ENCODE assay signal across 11 cellular contexts in genomic region chr12:6945613-6946012, GRCh38. TPM values are rescaled to one million over a fixed set of nuclear protein-coding genes. Genes with fewer than 3 reads are reported as not detected.
DNase-seq lines count a peak whose midpoint lies in the region; ATAC-seq, FAIRE-seq and TF ChIP-seq lines count a peak whose summit lies in the region.
"Had no signal": no experiment of that assay in that cellular context is flagged by ENCODE, and none has a peak within 500 bp of the region (broad histone marks: within the 10 kb centered on the region; RNA-seq: fewer than 3 reads in every experiment).

No MANE protein-coding gene starts in this region.

- H3K9me3 Mint-ChIP-seq in activated T-helper 2 cell treated with anti-CD3 and anti-CD28 coated beads, Interferon-gamma antibody, Interleukin-2, Interleukin-4, amounts not matched to agents 10 μg/mL and 5 μg/mL and 100 μg/mL, durations not matched to agents 14 hours and 24 hours and 36 hours: no peaks in the 10 kb centered on the region

- no peak overlapping the region for H2AFZ ChIP-seq in HepG2 (ENCODE audit: low read length)

- H3K27me3 Mint-ChIP-seq in activated T-helper 2 cell treated with anti-CD3 and anti-CD28 coated beads, Interferon-gamma antibody, Interleukin-2, Interleukin-4, amounts not matched to agents 10 μg/mL and 5 μg/mL and 100 μg/mL, durations not matched to agents 14 hours and 24 hours and 36 hours (ENCODE audit: low read depth): no peaks in the 10 kb centered on the region

- H3K36me3 ChIP-seq in right atrium auricular region (peaks cover 11% of the 10 kb centered on the region), HepG2 (replicated peaks in 1 of 2; ENCODE audit: control insufficient read depth in 1 of 2, insufficient read depth in 2 of 2, low read length in 2 of 2) (peaks cover 0 to 2% of the 10 kb centered on the region in 2 experiments; a peak in 1 of 5 replicates), upper lobe of right lung (peaks cover 13% of the 10 kb centered on the region)

- H3K27ac Mint-ChIP-seq in activated T-helper 2 cell treated with anti-CD3 and anti-CD28 coated beads, Interferon-gamma antibody, Interleukin-2, Interleukin-4, amounts not matched to agents 10 μg/mL and 5 μg/mL and 100 μg/mL, durations not matched to agents 14 hours and 24 hours and 36 hours: peak overlapping the region; percentile 99

- H3K79me2 ChIP-seq in HepG2 (ENCODE audit: insufficient read depth, low read length): no peaks in the 10 kb centered on the region

- no TSS peak for BruUV-seq in HepG2 (replicated peaks; lab: Mats Ljungman, UMichigan)

- POLR2A ChIA-PET in HepG2 (lab: Yijun Ruan, JAX): interaction anchor here (0.7 to 5.2 kb wide), 32 partner anchors 8 to 562 kb away, joined by 3 to 180 read pairs (median 8); partner anchors contain the start of genes C1R, C1RL, C1S and CDCA3

- TF ChIP-seq CTCF in right atrium auricular region (IDR thresholded peaks at IDR 0.05) (no peak), HepG2 (CRISPR knock-in tag; IDR thresholded peaks at IDR 0.05) (no peak), upper lobe of right lung (IDR thresholded peaks at IDR 0.05) (no peak)

- H3K27me3 ChIP-seq in right atrium auricular region (no peaks in the 10 kb centered on the region), HepG2 (ENCODE audit: control insufficient read depth in 1 of 2, insufficient read depth in 2 of 2, low read length in 2 of 2) (no peaks in the 10 kb centered on the region), upper lobe of right lung (no peaks in the 10 kb centered on the region)

- H3K4me3 ChIP-seq in right atrium auricular region (no peak overlapping the region), HepG2 (replicated peaks in 1 of 3; ENCODE audit: insufficient read depth in 1 of 3, low read depth in 2 of 3, low read length in 3 of 3) (peak overlapping the region; percentile 52 to 89 (median 61)), upper lobe of right lung (peak overlapping the region; percentile 39)

- no peak for ATAC-seq in Right ventricle myocardium inferior
- no peak for ATAC-seq in HepG2
- no peak for ATAC-seq in upper lobe of right lung
- ATAC-seq in HG02973 (IDR thresholded peaks at IDR 0.05; ENCODE audit: unreplicated experiment): no peak
- ATAC-seq in GM21723 (IDR thresholded peaks at IDR 0.05; ENCODE audit: unreplicated experiment): no peak

- CTCF ChIA-PET in HepG2 (lab: Yijun Ruan, JAX; ENCODE audit: low intra/inter-chr PET ratio, low total read pairs): interaction anchor here (1.1 to 2.1 kb wide), 3 partner anchors 16 to 97 kb away, joined by 5 to 6 read pairs (median 5); no protein-coding TSS in a partner anchor

- H3K9me3 ChIP-seq in right atrium auricular region (no peaks in the 10 kb centered on the region), HepG2 (ENCODE audit: low read length) (no peaks in the 10 kb centered on the region), upper lobe of right lung (no peaks in the 10 kb centered on the region)

- no peak for FAIRE-seq in HepG2 (lab: Jason Lieb, UNC)
- FAIRE-seq: TTC549 had no signal

- DNase-seq in Right ventricle myocardium inferior (ENCODE audit: missing footprints): peak; percentile 55
- DNase-seq in right atrium auricular region (ENCODE audit: low spot score): no peak
- no peak for DNase-seq in activated T-helper 2 cell treated with anti-CD3 and anti-CD28 coated beads, Interferon-gamma antibody, Interleukin-2, Interleukin-4, amounts not matched to agents 10 μg/mL and 5 μg/mL and 100 μg/mL, durations not matched to agents 14 hours and 24 hours and 36 hours (ENCODE audit: low spot score)
- no peak for DNase-seq in HepG2 (ENCODE audit: low spot score)
- DNase-seq in upper lobe of right lung: no peak
- DNase-seq in cortex of kidney (lab: John Stamatoyannopoulos, UW): no peak
- DNase-seq: Kasumi-1 had no signal

- no peak for TF ChIP-seq POLR2A in HepG2 (IDR thresholded peaks at IDR 0.05; ENCODE audit: insufficient read depth in 1 of 2, low read depth in 2 of 2, low read length in 2 of 2)

- intact Hi-C loops in Right ventricle myocardium inferior (cut with DNase I): loop anchor here (2.0 to 5.0 kb wide), 3 partner anchors 97 to 163 kb away; partner anchors contain the start of genes C1R and C1RL
- intact Hi-C loops in activated T-helper 2 cell treated with anti-CD3 and anti-CD28 coated beads, Interferon-gamma antibody, Interleukin-2, Interleukin-4, amounts not matched to agents 10 μg/mL and 5 μg/mL and 100 μg/mL, durations not matched to agents 14 hours and 24 hours and 36 hours (cut with micrococcal nuclease): loop anchor here (10.0 kb wide), 1 partner anchor 1049 kb away; no protein-coding TSS in a partner anchor
- intact Hi-C loops in HepG2 (cut with micrococcal nuclease; ENCODE audit: unreplicated experiment): loop anchor here (1.0 kb wide), 1 partner anchor 17 kb away; no protein-coding TSS in a partner anchor
- intact Hi-C loops in upper lobe of right lung (cut with DNase I): loop anchor here (10.0 kb wide), 1 partner anchor 159 kb away; the partner anchor contains the start of gene C1RL

- peak overlapping the region; percentile 92 for H3K4me2 ChIP-seq in HepG2 (ENCODE audit: low read depth, low read length)

- H3K27ac ChIP-seq in right atrium auricular region (no peak overlapping the region), HepG2 (ENCODE audit: extremely low read length, insufficient read depth, low read length) (peak overlapping the region; percentile 73), upper lobe of right lung (peak overlapping the region; percentile 60)

- in situ Hi-C loops in HepG2 (cut with HindIII; ENCODE audit: extremely low pct_ligation_motif_present, low pct_unique_long_range_greater_than_20kb): loop anchor here (10.0 kb wide), 1 partner anchor 169 kb away; no protein-coding TSS in a partner anchor

- peak overlapping the region; percentile 84 for H3K4me3 Mint-ChIP-seq in activated T-helper 2 cell treated with anti-CD3 and anti-CD28 coated beads, Interferon-gamma antibody, Interleukin-2, Interleukin-4, amounts not matched to agents 10 μg/mL and 5 μg/mL and 100 μg/mL, durations not matched to agents 14 hours and 24 hours and 36 hours (ENCODE audit: low read depth)

- H3K4me1 ChIP-seq in right atrium auricular region (peaks cover 0 to 37% of the 10 kb centered on the region in 2 donors), HepG2 (ENCODE audit: insufficient read depth, low read length) (peaks cover 38% of the 10 kb centered on the region), upper lobe of right lung (peaks cover 50% of the 10 kb centered on the region)

- TF ChIP-seq EP300 in HepG2 (IDR thresholded peaks at IDR 0.05; ENCODE audit: low read depth in 2 of 2, low read length in 2 of 2) (no peak), HepG2 (CRISPR knock-in tag; IDR thresholded peaks at IDR 0.05; ENCODE audit: borderline replicate concordance) (no peak)

- 82% methylated on average over 6 of the region's 11 CpGs for WGBS in HepG2 (ENCODE audit: low lambda C conversion rate)

- H3K9ac ChIP-seq in HepG2 (ENCODE audit: insufficient read depth, low read depth, low read length): peak overlapping the region; percentile 69

- no peaks in the 10 kb centered on the region for H4K20me1 ChIP-seq in HepG2 (ENCODE audit: insufficient read depth, low read length)

- peaks cover 33% of the 10 kb centered on the region for H3K36me3 Mint-ChIP-seq in activated T-helper 2 cell treated with anti-CD3 and anti-CD28 coated beads, Interferon-gamma antibody, Interleukin-2, Interleukin-4, amounts not matched to agents 10 μg/mL and 5 μg/mL and 100 μg/mL, durations not matched to agents 14 hours and 24 hours and 36 hours (ENCODE audit: low read depth)

- TF ChIP-seq RAD21 in HepG2 (CRISPR knock-in tag; IDR thresholded peaks at IDR 0.05): no peak

- H3K4me1 Mint-ChIP-seq in activated T-helper 2 cell treated with anti-CD3 and anti-CD28 coated beads, Interferon-gamma antibody, Interleukin-2, Interleukin-4, amounts not matched to agents 10 μg/mL and 5 μg/mL and 100 μg/mL, durations not matched to agents 14 hours and 24 hours and 36 hours (ENCODE audit: low read depth): peaks cover 60% of the 10 kb centered on the region

RNA-seq across cellular contexts. Expression of gene C12orf57, which starts 1.8 kb away (rescaled TPM):
- total RNA-seq in Right ventricle myocardium inferior: 250 TPM
- 100 to 1,000 TPM; 398 to 533 TPM for total RNA-seq in right atrium auricular region
- total RNA-seq in activated T-helper 2 cell treated with anti-CD3 and anti-CD28 coated beads, Interferon-gamma antibody, Interleukin-2, Interleukin-4, amounts not matched to agents 10 μg/mL and 5 μg/mL and 100 μg/mL, durations not matched to agents 14 hours and 24 hours and 36 hours: 158 and 173 TPM in 2 replicates
- 84.0 and 89.7 TPM in 2 replicates for total RNA-seq in HepG2 (2016; rRNA removed; fragmentation: Illumina TruSeq; extraction: Trizol)
- total RNA-seq in HepG2 (2016; cell fraction: cytosol; rRNA removed; fragmentation: Illumina TruSeq; extraction: Trizol; ENCODE audit: low read depth): 98.3 and 102 TPM in 2 replicates
- 84.2 and 105 TPM in 2 replicates for total RNA-seq in HepG2 (2016; cell fraction: insoluble cytoplasmic fraction; rRNA removed; fragmentation: Illumina TruSeq; extraction: Trizol)
- 106 and 113 TPM in 2 replicates for total RNA-seq in HepG2 (2016; cell fraction: membrane; rRNA removed; fragmentation: Illumina TruSeq; extraction: Trizol)
- total RNA-seq in HepG2 (2016; cell fraction: nucleus; rRNA removed; fragmentation: Illumina TruSeq; extraction: Trizol): 42.1 and 43.4 TPM in 2 replicates
- polyA plus RNA-seq in HepG2 (2011; rRNA removed): 287 and 302 TPM in 2 replicates
- polyA plus RNA-seq in HepG2 (2011; cell fraction: cytosol; rRNA removed): 405 and 458 TPM in 2 replicates
- polyA plus RNA-seq in HepG2 (2011; cell fraction: nucleus; rRNA removed): 151 and 164 TPM in 2 replicates
- polyA plus RNA-seq in HepG2 (2012): 75.2 and 129 TPM in 2 replicates
- polyA plus RNA-seq in HepG2 (2016; cell fraction: cytosol; fragmentation: Illumina TruSeq; extraction: Trizol; ENCODE audit: low read depth): 86.1 and 87.7 TPM in 2 replicates
- polyA plus RNA-seq in HepG2 (2016; cell fraction: insoluble cytoplasmic fraction; fragmentation: Illumina TruSeq; extraction: Trizol; ENCODE audit: low read depth): 98.5 and 104 TPM in 2 replicates
- 96.1 and 98.2 TPM in 2 replicates for polyA plus RNA-seq in HepG2 (2016; cell fraction: membrane; fragmentation: Illumina TruSeq; extraction: Trizol; ENCODE audit: low read depth)
- 57.2 and 57.4 TPM in 2 replicates for polyA plus RNA-seq in HepG2 (2016; cell fraction: nucleus; fragmentation: Illumina TruSeq; extraction: Trizol; ENCODE audit: insufficient read depth, low read depth)
- polyA minus RNA-seq in HepG2 (2011; rRNA and poly(A)+ RNA removed; ENCODE audit: low replicate concordance): 93.0 and 145 TPM in 2 replicates
- polyA minus RNA-seq in HepG2 (2011; cell fraction: cytosol; rRNA and poly(A)+ RNA removed): 36.8 and 41.7 TPM in 2 replicates
- 37.5 and 38.8 TPM in 2 replicates for polyA minus RNA-seq in HepG2 (2011; cell fraction: nucleus; rRNA and poly(A)+ RNA removed)
- 197 TPM for total RNA-seq in upper lobe of right lung

RNA-seq across cellular contexts. Expression of gene RNU7-1, which starts 2.0 kb away (rescaled TPM):
- not detected for total RNA-seq in Right ventricle myocardium inferior
- not detected for total RNA-seq in right atrium auricular region
- not detected in 2 replicates for total RNA-seq in activated T-helper 2 cell treated with anti-CD3 and anti-CD28 coated beads, Interferon-gamma antibody, Interleukin-2, Interleukin-4, amounts not matched to agents 10 μg/mL and 5 μg/mL and 100 μg/mL, durations not matched to agents 14 hours and 24 hours and 36 hours
- total RNA-seq in HepG2 (2016; rRNA removed; fragmentation: Illumina TruSeq; extraction: Trizol): not detected in 2 replicates
- total RNA-seq in HepG2 (2016; cell fraction: cytosol; rRNA removed; fragmentation: Illumina TruSeq; extraction: Trizol; ENCODE audit: low read depth): not detected in 2 replicates
- total RNA-seq in HepG2 (2016; cell fraction: insoluble cytoplasmic fraction; rRNA removed; fragmentation: Illumina TruSeq; extraction: Trizol): not detected in 2 replicates
- not detected in 2 replicates for total RNA-seq in HepG2 (2016; cell fraction: membrane; rRNA removed; fragmentation: Illumina TruSeq; extraction: Trizol)
- not detected in 2 replicates for total RNA-seq in HepG2 (2016; cell fraction: nucleus; rRNA removed; fragmentation: Illumina TruSeq; extraction: Trizol)
- polyA plus RNA-seq in HepG2 (2011; rRNA removed): not detected in 2 replicates
- not detected in 2 replicates for polyA plus RNA-seq in HepG2 (2011; cell fraction: cytosol; rRNA removed)
- polyA plus RNA-seq in HepG2 (2011; cell fraction: nucleus; rRNA removed): not detected in 2 replicates
- not detected in 2 replicates for polyA plus RNA-seq in HepG2 (2012)
- not detected in 2 replicates for polyA plus RNA-seq in HepG2 (2016; cell fraction: cytosol; fragmentation: Illumina TruSeq; extraction: Trizol; ENCODE audit: low read depth)
- not detected in 2 replicates for polyA plus RNA-seq in HepG2 (2016; cell fraction: insoluble cytoplasmic fraction; fragmentation: Illumina TruSeq; extraction: Trizol; ENCODE audit: low read depth)
- polyA plus RNA-seq in HepG2 (2016; cell fraction: membrane; fragmentation: Illumina TruSeq; extraction: Trizol; ENCODE audit: low read depth): not detected in 2 replicates
- not detected in 2 replicates for polyA plus RNA-seq in HepG2 (2016; cell fraction: nucleus; fragmentation: Illumina TruSeq; extraction: Trizol; ENCODE audit: insufficient read depth, low read depth)
- not detected in 2 replicates for polyA minus RNA-seq in HepG2 (2011; rRNA and poly(A)+ RNA removed; ENCODE audit: low replicate concordance)
- polyA minus RNA-seq in HepG2 (2011; cell fraction: cytosol; rRNA and poly(A)+ RNA removed): not detected in 2 replicates
- polyA minus RNA-seq in HepG2 (2011; cell fraction: nucleus; rRNA and poly(A)+ RNA removed): not detected in 2 replicates
- not detected for total RNA-seq in upper lobe of right lung
- total RNA-seq: posterior vena cava had no signal

RNA-seq across cellular contexts. Expression of gene PTPN6, which starts 5.5 kb away (rescaled TPM):
- 9.1 TPM for total RNA-seq in Right ventricle myocardium inferior
- 1 to 10 TPM; 3.7 to 7.5 TPM for total RNA-seq in right atrium auricular region
- total RNA-seq in activated T-helper 2 cell treated with anti-CD3 and anti-CD28 coated beads, Interferon-gamma antibody, Interleukin-2, Interleukin-4, amounts not matched to agents 10 μg/mL and 5 μg/mL and 100 μg/mL, durations not matched to agents 14 hours and 24 hours and 36 hours: 250 and 252 TPM in 2 replicates
- total RNA-seq in HepG2 (2016; rRNA removed; fragmentation: Illumina TruSeq; extraction: Trizol): 9.5 and 10.6 TPM in 2 replicates
- total RNA-seq in HepG2 (2016; cell fraction: cytosol; rRNA removed; fragmentation: Illumina TruSeq; extraction: Trizol; ENCODE audit: low read depth): 2.7 and 2.8 TPM in 2 replicates
- total RNA-seq in HepG2 (2016; cell fraction: insoluble cytoplasmic fraction; rRNA removed; fragmentation: Illumina TruSeq; extraction: Trizol): 9.8 and 10.6 TPM in 2 replicates
- total RNA-seq in HepG2 (2016; cell fraction: membrane; rRNA removed; fragmentation: Illumina TruSeq; extraction: Trizol): 5.0 and 5.3 TPM in 2 replicates
- 6.1 and 6.3 TPM in 2 replicates for total RNA-seq in HepG2 (2016; cell fraction: nucleus; rRNA removed; fragmentation: Illumina TruSeq; extraction: Trizol)
- polyA plus RNA-seq in HepG2 (2011; rRNA removed): 9.1 and 10.5 TPM in 2 replicates
- 8.0 and 10.7 TPM in 2 replicates for polyA plus RNA-seq in HepG2 (2011; cell fraction: cytosol; rRNA removed)
- 13.2 and 17.8 TPM in 2 replicates for polyA plus RNA-seq in HepG2 (2011; cell fraction: nucleus; rRNA removed)
- 9.0 and 12.4 TPM in 2 replicates for polyA plus RNA-seq in HepG2 (2012)
- polyA plus RNA-seq in HepG2 (2016; cell fraction: cytosol; fragmentation: Illumina TruSeq; extraction: Trizol; ENCODE audit: low read depth): 1.6 and 1.7 TPM in 2 replicates
- 8.9 and 12.5 TPM in 2 replicates for polyA plus RNA-seq in HepG2 (2016; cell fraction: insoluble cytoplasmic fraction; fragmentation: Illumina TruSeq; extraction: Trizol; ENCODE audit: low read depth)
- polyA plus RNA-seq in HepG2 (2016; cell fraction: membrane; fragmentation: Illumina TruSeq; extraction: Trizol; ENCODE audit: low read depth): 3.1 and 4.4 TPM in 2 replicates
- polyA plus RNA-seq in HepG2 (2016; cell fraction: nucleus; fragmentation: Illumina TruSeq; extraction: Trizol; ENCODE audit: insufficient read depth, low read depth): 17.8 and 18.0 TPM in 2 replicates
- 14.7 and 22.7 TPM in 2 replicates for polyA minus RNA-seq in HepG2 (2011; rRNA and poly(A)+ RNA removed; ENCODE audit: low replicate concordance)
- polyA minus RNA-seq in HepG2 (2011; cell fraction: cytosol; rRNA and poly(A)+ RNA removed): 10.0 and 10.3 TPM in 2 replicates
- polyA minus RNA-seq in HepG2 (2011; cell fraction: nucleus; rRNA and poly(A)+ RNA removed): 4.1 and 4.2 TPM in 2 replicates
- 154 TPM for total RNA-seq in upper lobe of right lung

RNA-seq across cellular contexts. Expression of gene ATN1, which starts 17.9 kb away (rescaled TPM):
- total RNA-seq in Right ventricle myocardium inferior: 78.9 TPM
- total RNA-seq in right atrium auricular region: 10 to 100 TPM; 37.1 to 68.9 TPM
- total RNA-seq in activated T-helper 2 cell treated with anti-CD3 and anti-CD28 coated beads, Interferon-gamma antibody, Interleukin-2, Interleukin-4, amounts not matched to agents 10 μg/mL and 5 μg/mL and 100 μg/mL, durations not matched to agents 14 hours and 24 hours and 36 hours: 66.8 and 70.5 TPM in 2 replicates
- 2.1 TPM in 2 replicates for total RNA-seq in HepG2 (2016; rRNA removed; fragmentation: Illumina TruSeq; extraction: Trizol)
- total RNA-seq in HepG2 (2016; cell fraction: cytosol; rRNA removed; fragmentation: Illumina TruSeq; extraction: Trizol; ENCODE audit: low read depth): 0.97 and 1.4 TPM in 2 replicates
- 1.8 and 2.3 TPM in 2 replicates for total RNA-seq in HepG2 (2016; cell fraction: insoluble cytoplasmic fraction; rRNA removed; fragmentation: Illumina TruSeq; extraction: Trizol)
- total RNA-seq in HepG2 (2016; cell fraction: membrane; rRNA removed; fragmentation: Illumina TruSeq; extraction: Trizol): 3.1 and 3.4 TPM in 2 replicates
- total RNA-seq in HepG2 (2016; cell fraction: nucleus; rRNA removed; fragmentation: Illumina TruSeq; extraction: Trizol): 3.3 and 4.6 TPM in 2 replicates
- polyA plus RNA-seq in HepG2 (2011; rRNA removed): 8.6 and 10.7 TPM in 2 replicates
- 3.5 and 4.5 TPM in 2 replicates for polyA plus RNA-seq in HepG2 (2011; cell fraction: cytosol; rRNA removed)
- 50.2 and 56.9 TPM in 2 replicates for polyA plus RNA-seq in HepG2 (2011; cell fraction: nucleus; rRNA removed)
- 20.6 and 31.4 TPM in 2 replicates for polyA plus RNA-seq in HepG2 (2012)
- polyA plus RNA-seq in HepG2 (2016; cell fraction: cytosol; fragmentation: Illumina TruSeq; extraction: Trizol; ENCODE audit: low read depth): 8.7 and 9.0 TPM in 2 replicates
- polyA plus RNA-seq in HepG2 (2016; cell fraction: insoluble cytoplasmic fraction; fragmentation: Illumina TruSeq; extraction: Trizol; ENCODE audit: low read depth): 13.6 and 21.5 TPM in 2 replicates
- 11.0 and 15.3 TPM in 2 replicates for polyA plus RNA-seq in HepG2 (2016; cell fraction: membrane; fragmentation: Illumina TruSeq; extraction: Trizol; ENCODE audit: low read depth)
- polyA plus RNA-seq in HepG2 (2016; cell fraction: nucleus; fragmentation: Illumina TruSeq; extraction: Trizol; ENCODE audit: insufficient read depth, low read depth): 41.0 and 44.9 TPM in 2 replicates
- polyA minus RNA-seq in HepG2 (2011; rRNA and poly(A)+ RNA removed; ENCODE audit: low replicate concordance): 13.5 and 19.8 TPM in 2 replicates
- 10.4 and 11.3 TPM in 2 replicates for polyA minus RNA-seq in HepG2 (2011; cell fraction: cytosol; rRNA and poly(A)+ RNA removed)
- 11.7 and 14.7 TPM in 2 replicates for polyA minus RNA-seq in HepG2 (2011; cell fraction: nucleus; rRNA and poly(A)+ RNA removed)
- 149 TPM for total RNA-seq in upper lobe of right lung

RNA-seq across cellular contexts. Expression of gene PHB2, which starts 24.9 kb away (rescaled TPM):
- 149 TPM for total RNA-seq in Right ventricle myocardium inferior
- 100 to 1,000 TPM; 160 to 183 TPM for total RNA-seq in right atrium auricular region
- total RNA-seq in activated T-helper 2 cell treated with anti-CD3 and anti-CD28 coated beads, Interferon-gamma antibody, Interleukin-2, Interleukin-4, amounts not matched to agents 10 μg/mL and 5 μg/mL and 100 μg/mL, durations not matched to agents 14 hours and 24 hours and 36 hours: 381 and 391 TPM in 2 replicates
- 291 and 394 TPM in 2 replicates for total RNA-seq in HepG2 (2016; rRNA removed; fragmentation: Illumina TruSeq; extraction: Trizol)
- total RNA-seq in HepG2 (2016; cell fraction: cytosol; rRNA removed; fragmentation: Illumina TruSeq; extraction: Trizol; ENCODE audit: low read depth): 224 and 243 TPM in 2 replicates
- total RNA-seq in HepG2 (2016; cell fraction: insoluble cytoplasmic fraction; rRNA removed; fragmentation: Illumina TruSeq; extraction: Trizol): 284 and 404 TPM in 2 replicates
- total RNA-seq in HepG2 (2016; cell fraction: membrane; rRNA removed; fragmentation: Illumina TruSeq; extraction: Trizol): 358 and 365 TPM in 2 replicates
- 232 and 256 TPM in 2 replicates for total RNA-seq in HepG2 (2016; cell fraction: nucleus; rRNA removed; fragmentation: Illumina TruSeq; extraction: Trizol)
- polyA plus RNA-seq in HepG2 (2011; rRNA removed): 425 and 468 TPM in 2 replicates
- 471 and 553 TPM in 2 replicates for polyA plus RNA-seq in HepG2 (2011; cell fraction: cytosol; rRNA removed)
- 362 and 507 TPM in 2 replicates for polyA plus RNA-seq in HepG2 (2011; cell fraction: nucleus; rRNA removed)
- 214 and 248 TPM in 2 replicates for polyA plus RNA-seq in HepG2 (2012)
- 212 and 232 TPM in 2 replicates for polyA plus RNA-seq in HepG2 (2016; cell fraction: cytosol; fragmentation: Illumina TruSeq; extraction: Trizol; ENCODE audit: low read depth)
- 290 and 308 TPM in 2 replicates for polyA plus RNA-seq in HepG2 (2016; cell fraction: insoluble cytoplasmic fraction; fragmentation: Illumina TruSeq; extraction: Trizol; ENCODE audit: low read depth)
- polyA plus RNA-seq in HepG2 (2016; cell fraction: membrane; fragmentation: Illumina TruSeq; extraction: Trizol; ENCODE audit: low read depth): 313 and 326 TPM in 2 replicates
- polyA plus RNA-seq in HepG2 (2016; cell fraction: nucleus; fragmentation: Illumina TruSeq; extraction: Trizol; ENCODE audit: insufficient read depth, low read depth): 428 and 438 TPM in 2 replicates
- polyA minus RNA-seq in HepG2 (2011; rRNA and poly(A)+ RNA removed; ENCODE audit: low replicate concordance): 299 and 308 TPM in 2 replicates
- 80.4 and 95.3 TPM in 2 replicates for polyA minus RNA-seq in HepG2 (2011; cell fraction: cytosol; rRNA and poly(A)+ RNA removed)
- polyA minus RNA-seq in HepG2 (2011; cell fraction: nucleus; rRNA and poly(A)+ RNA removed): 135 and 142 TPM in 2 replicates
- total RNA-seq in upper lobe of right lung: 126 TPM

Comparison
In these comparisons a context has a peak if more than half of its experiments do, and no peak if none do; other contexts are left out.
1. H3K27ac ChIP-seq: peak in HepG2 (single experiment) and upper lobe of right lung (single experiment); none in right atrium auricular region (0 of 2).
2. H3K4me3 ChIP-seq: peak in HepG2 (3 of 3) and upper lobe of right lung (single experiment); none in right atrium auricular region (0 of 2).
3. RNA of gene PTPN6, which starts 5.5 kb away (total RNA-seq): 250 to 252 TPM in activated T-helper 2 cell treated with anti-CD3 and anti-CD28 coated beads, Interferon-gamma antibody, Interleukin-2, Interleukin-4, amounts not matched to agents 10 μg/mL and 5 μg/mL and 100 μg/mL, durations not matched to agents 14 hours and 24 hours and 36 hours and 154 TPM in upper lobe of right lung (single experiment); 2.7 to 10.6 TPM in HepG2, 9.1 TPM in Right ventricle myocardium inferior (single experiment) and 3.7 to 7.5 TPM in right atrium auricular region; every median in the first group is over 10 times any median in the second.